ENCODE assay signal across 1 cellular context in genomic region chr7:26097837-26098668, GRCh38.
TF ChIP-seq lines count a peak whose summit lies in the region.

No MANE protein-coding gene starts in this region.

TF ChIP-seq in A549, 52 proteins besides CTCF, POLR2A, EP300 and RAD21 (continued from another document):
- TF ChIP-seq EHF (CRISPR knock-in tag; IDR thresholded peaks at IDR 0.05) (no peak), HDAC2 (IDR thresholded peaks at IDR 0.05) (no peak), HEYL (CRISPR knock-in tag; IDR thresholded peaks at IDR 0.05) (no peak), TFCP2L1 (CRISPR knock-in tag; IDR thresholded peaks at IDR 0.05) (no peak), CHD4 (IDR thresholded peaks at IDR 0.05; ENCODE audit: borderline replicate concordance) (no peak), KDM1A (IDR thresholded peaks at IDR 0.05; ENCODE audit: low read depth) (no peak), ZFP36 (IDR thresholded peaks at IDR 0.05; ENCODE audit: borderline replicate concordance, partially characterized antibody) (no peak), CBX8 (IDR thresholded peaks at IDR 0.05) (no peak), FOSB (CRISPR knock-in tag; IDR thresholded peaks at IDR 0.05) (no peak)
- TF ChIP-seq, protein P1, sequence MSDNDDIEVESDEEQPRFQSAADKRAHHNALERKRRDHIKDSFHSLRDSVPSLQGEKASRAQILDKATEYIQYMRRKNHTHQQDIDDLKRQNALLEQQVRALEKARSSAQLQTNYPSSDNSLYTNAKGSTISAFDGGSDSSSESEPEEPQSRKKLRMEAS (IDR thresholded peaks at IDR 0.05) = no peak
